Comparison of ENCODE assay signal across 21 cellular contexts in the genomic region with DNA sequence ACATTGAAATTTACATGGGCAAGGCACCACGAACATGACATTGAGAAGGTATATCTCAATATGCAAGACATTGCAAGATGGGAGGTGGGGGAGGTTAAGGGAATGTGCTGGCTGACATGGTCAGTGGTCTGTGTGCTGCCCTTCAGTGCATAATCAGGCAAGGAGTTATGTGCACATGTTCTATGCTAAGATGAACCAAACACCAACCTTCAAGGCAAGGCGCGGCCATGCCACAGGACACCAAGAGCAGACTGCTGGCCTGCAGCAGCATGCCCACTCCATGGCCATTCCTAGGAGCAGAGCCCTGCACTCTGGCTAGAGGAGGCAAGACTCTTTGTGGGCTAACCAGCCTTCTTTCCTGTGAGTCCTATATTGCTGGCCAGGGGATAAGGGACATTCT. TPM values are rescaled to one million over a fixed set of nuclear protein-coding genes. Genes with fewer than 3 reads are reported as not detected.
DNase-seq lines count a peak whose midpoint lies in the region; ATAC-seq, FAIRE-seq and TF ChIP-seq lines count a peak whose summit lies in the region.
"Had no signal": no experiment of that assay in that cellular context is flagged by ENCODE, and none has a peak within 500 bp of the region (broad histone marks: within the 10 kb centered on the region; RNA-seq: fewer than 3 reads in every experiment).

No MANE protein-coding gene starts in this region.

- no peak for ATAC-seq in A549
- ATAC-seq in RWPE2 (ENCODE audit: low read depth) = no peak
- no peak for ATAC-seq in GM21390 (IDR thresholded peaks at IDR 0.05; ENCODE audit: unreplicated experiment)
- ATAC-seq in Right ventricle myocardium inferior = no peak
- ATAC-seq: CD8-positive, alpha-beta T cell had no signal

- no peak for TF ChIP-seq POLR2A in A549 (IDR thresholded peaks at IDR 0.05; ENCODE audit: low read length)

- H3K4me2 ChIP-seq in A549 = no peak overlapping the region
- H3K4me2 ChIP-seq: BLaER1 had no signal

- no peak overlapping the region for H3K4me3 ChIP-seq in A549
- H3K4me3 ChIP-seq in RWPE2 (ENCODE audit: severe bottlenecking) = no peak overlapping the region
- no peak overlapping the region for H3K4me3 ChIP-seq in MG63
- H3K4me3 ChIP-seq: BLaER1, GM23248 had no signal

- intact Hi-C loops in Right ventricle myocardium inferior (cut with DNase I) = no loop called here

- no peaks in the 10 kb centered on the region for H3K4me1 ChIP-seq in A549
- no peaks in the 10 kb centered on the region for H3K4me1 ChIP-seq in RWPE2 (ENCODE audit: insufficient read depth, poor library complexity, severe bottlenecking)
- H3K4me1 ChIP-seq: Caco-2 had no signal

- CTCF ChIA-PET in A549 (lab: Yijun Ruan, JAX) = interaction anchor here (1.7 to 1.9 kb wide), 2 partner anchors 386 to 431 kb away, joined by 11 to 13 read pairs; no protein-coding TSS in a partner anchor

- H3K36me3 ChIP-seq in RWPE2 (ENCODE audit: low read depth) (no peaks in the 10 kb centered on the region), MG63 (peaks cover 8% of the 10 kb centered on the region; the same call in 1 of the 2 replicates)
- H3K36me3 ChIP-seq: BLaER1 had no signal

- TF ChIP-seq RAD21 in A549 (conservative IDR thresholded peaks at IDR 0.05 in 1 of 2, IDR thresholded peaks at IDR 0.05 in 1 of 2) = no peak

- WGBS in A549 (ENCODE audit: missing lambda C conversion rate) = 93% methylated on average over 3 of the region's 3 CpGs

- H3K9me3 ChIP-seq in A549 (no peaks in the 10 kb centered on the region), RWPE2 (ENCODE audit: severe bottlenecking) (no peaks in the 10 kb centered on the region), MG63 (no peaks in the 10 kb centered on the region)
- H3K9me3 ChIP-seq: BLaER1, Caco-2 had no signal

- POLR2A ChIA-PET in A549 (lab: Yijun Ruan, JAX) = no interaction called here

- peak; percentile 32 for FAIRE-seq in A549 (lab: Jason Lieb, UNC)
- FAIRE-seq in urothelium cell line (lab: Jason Lieb, UNC) = peak; percentile 80
- FAIRE-seq: G401.6, GM19239, H1 had no signal

- DNase-seq in A549 (ENCODE audit: low read depth in 1 of 2, low spot score in 1 of 2) (no peak), RWPE2 (ENCODE audit: low spot score) (peak; percentile 53), myocyte (ENCODE audit: low read depth) (peak; percentile 88), urothelium cell line (ENCODE audit: low spot score) (no peak), MG63 (no peak), Right ventricle myocardium inferior (ENCODE audit: missing footprints) (no peak)
- DNase-seq: 8988T; Caco-2; CD4-positive, CD25-positive, alpha-beta regulatory T cell; CD8-positive, alpha-beta T cell; DMS153; DND-41; GM23248; H7; HCEC 1CT had no signal

- H3K27ac ChIP-seq in A549 (no peak overlapping the region), RWPE2 (ENCODE audit: poor library complexity, severe bottlenecking) (no peak overlapping the region)
- H3K27ac ChIP-seq: BLaER1, C4-2B, GM23248 had no signal

- H3K27me3 ChIP-seq in RWPE2 (ENCODE audit: insufficient read depth, poor library complexity, severe bottlenecking) (no peaks in the 10 kb centered on the region), MG63 (no peaks in the 10 kb centered on the region)
- H3K27me3 ChIP-seq: BLaER1 had no signal

- TF ChIP-seq EP300 in A549 (IDR thresholded peaks at IDR 0.05) = no peak

- no peak for TF ChIP-seq CTCF in A549 (IDR thresholded peaks at IDR 0.05)
- no peak for TF ChIP-seq CTCF in RWPE2 (IDR thresholded peaks at IDR 0.05; ENCODE audit: poor library complexity, severe bottlenecking)

TF ChIP-seq in A549, 52 proteins besides CTCF, POLR2A, EP300 and RAD21:
- TF ChIP-seq, protein P1, sequence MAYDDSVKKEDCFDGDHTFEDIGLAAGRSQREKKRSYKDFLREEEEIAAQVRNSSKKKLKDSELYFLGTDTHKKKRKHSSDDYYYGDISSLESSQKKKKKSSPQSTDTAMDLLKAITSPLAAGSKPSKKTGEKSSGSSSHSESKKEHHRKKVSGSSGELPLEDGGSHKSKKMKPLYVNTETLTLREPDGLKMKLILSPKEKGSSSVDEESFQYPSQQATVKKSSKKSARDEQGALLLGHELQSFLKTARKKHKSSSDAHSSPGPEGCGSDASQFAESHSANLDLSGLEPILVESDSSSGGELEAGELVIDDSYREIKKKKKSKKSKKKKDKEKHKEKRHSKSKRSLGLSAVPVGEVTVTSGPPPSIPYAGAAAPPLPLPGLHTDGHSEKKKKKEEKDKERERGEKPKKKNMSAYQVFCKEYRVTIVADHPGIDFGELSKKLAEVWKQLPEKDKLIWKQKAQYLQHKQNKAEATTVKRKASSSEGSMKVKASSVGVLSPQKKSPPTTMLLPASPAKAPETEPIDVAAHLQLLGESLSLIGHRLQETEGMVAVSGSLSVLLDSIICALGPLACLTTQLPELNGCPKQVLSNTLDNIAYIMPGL (CRISPR knock-in tag; IDR thresholded peaks at IDR 0.05; ENCODE audit: borderline replicate concordance) = no peak
- no peak for TF ChIP-seq NFE2L2 (conservative IDR thresholded peaks at IDR 0.05; ENCODE audit: low read length)
- TF ChIP-seq ZC3H11A (IDR thresholded peaks at IDR 0.05) = no peak
- TF ChIP-seq, protein P2, sequence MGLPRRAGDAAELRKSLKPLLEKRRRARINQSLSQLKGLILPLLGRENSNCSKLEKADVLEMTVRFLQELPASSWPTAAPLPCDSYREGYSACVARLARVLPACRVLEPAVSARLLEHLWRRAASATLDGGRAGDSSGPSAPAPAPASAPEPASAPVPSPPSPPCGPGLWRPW (IDR thresholded peaks at IDR 0.05) = no peak
- TF ChIP-seq, protein P3, sequence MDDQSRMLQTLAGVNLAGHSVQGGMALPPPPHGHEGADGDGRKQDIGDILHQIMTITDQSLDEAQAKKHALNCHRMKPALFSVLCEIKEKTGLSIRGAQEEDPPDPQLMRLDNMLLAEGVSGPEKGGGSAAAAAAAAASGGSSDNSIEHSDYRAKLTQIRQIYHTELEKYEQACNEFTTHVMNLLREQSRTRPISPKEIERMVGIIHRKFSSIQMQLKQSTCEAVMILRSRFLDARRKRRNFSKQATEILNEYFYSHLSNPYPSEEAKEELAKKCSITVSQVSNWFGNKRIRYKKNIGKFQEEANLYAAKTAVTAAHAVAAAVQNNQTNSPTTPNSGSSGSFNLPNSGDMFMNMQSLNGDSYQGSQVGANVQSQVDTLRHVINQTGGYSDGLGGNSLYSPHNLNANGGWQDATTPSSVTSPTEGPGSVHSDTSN (IDR thresholded peaks at IDR 0.05) = no peak
- no peak for TF ChIP-seq PHF8 (IDR thresholded peaks at IDR 0.05; ENCODE audit: borderline replicate concordance, low read depth)
- TF ChIP-seq CHD2 (IDR thresholded peaks at IDR 0.05; ENCODE audit: low read length, partially characterized antibody) = no peak
- no peak for TF ChIP-seq SREBF2 (IDR thresholded peaks at IDR 0.05)
- TF ChIP-seq ZNF302 (CRISPR knock-in tag; IDR thresholded peaks at IDR 0.05) = no peak
- TF ChIP-seq, protein P4, sequence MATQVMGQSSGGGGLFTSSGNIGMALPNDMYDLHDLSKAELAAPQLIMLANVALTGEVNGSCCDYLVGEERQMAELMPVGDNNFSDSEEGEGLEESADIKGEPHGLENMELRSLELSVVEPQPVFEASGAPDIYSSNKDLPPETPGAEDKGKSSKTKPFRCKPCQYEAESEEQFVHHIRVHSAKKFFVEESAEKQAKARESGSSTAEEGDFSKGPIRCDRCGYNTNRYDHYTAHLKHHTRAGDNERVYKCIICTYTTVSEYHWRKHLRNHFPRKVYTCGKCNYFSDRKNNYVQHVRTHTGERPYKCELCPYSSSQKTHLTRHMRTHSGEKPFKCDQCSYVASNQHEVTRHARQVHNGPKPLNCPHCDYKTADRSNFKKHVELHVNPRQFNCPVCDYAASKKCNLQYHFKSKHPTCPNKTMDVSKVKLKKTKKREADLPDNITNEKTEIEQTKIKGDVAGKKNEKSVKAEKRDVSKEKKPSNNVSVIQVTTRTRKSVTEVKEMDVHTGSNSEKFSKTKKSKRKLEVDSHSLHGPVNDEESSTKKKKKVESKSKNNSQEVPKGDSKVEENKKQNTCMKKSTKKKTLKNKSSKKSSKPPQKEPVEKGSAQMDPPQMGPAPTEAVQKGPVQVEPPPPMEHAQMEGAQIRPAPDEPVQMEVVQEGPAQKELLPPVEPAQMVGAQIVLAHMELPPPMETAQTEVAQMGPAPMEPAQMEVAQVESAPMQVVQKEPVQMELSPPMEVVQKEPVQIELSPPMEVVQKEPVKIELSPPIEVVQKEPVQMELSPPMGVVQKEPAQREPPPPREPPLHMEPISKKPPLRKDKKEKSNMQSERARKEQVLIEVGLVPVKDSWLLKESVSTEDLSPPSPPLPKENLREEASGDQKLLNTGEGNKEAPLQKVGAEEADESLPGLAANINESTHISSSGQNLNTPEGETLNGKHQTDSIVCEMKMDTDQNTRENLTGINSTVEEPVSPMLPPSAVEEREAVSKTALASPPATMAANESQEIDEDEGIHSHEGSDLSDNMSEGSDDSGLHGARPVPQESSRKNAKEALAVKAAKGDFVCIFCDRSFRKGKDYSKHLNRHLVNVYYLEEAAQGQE (IDR thresholded peaks at IDR 0.05) = no peak

RNA-seq across cellular contexts. Expression of a gene that starts 40.9 kb away (rescaled TPM):
- polyA plus RNA-seq in A549 (2011; rRNA removed) = 636 and 680 TPM in 2 replicates
- polyA plus RNA-seq in A549 (2012; cell fraction: cytosol; rRNA removed) = 274 and 327 TPM in 2 replicates
- polyA plus RNA-seq in A549 (2012; cell fraction: nucleus; rRNA removed) = 188 and 204 TPM in 2 replicates
- polyA plus RNA-seq in A549 (2017; fragmentation: RNase III; extraction: RNeasy Plus Mini Kit Qiagen cat#74134 plus additional on column Dnase treatment) = 299 to 362 TPM (median 352 TPM) in 3 replicates
- polyA minus RNA-seq in A549 (2011; rRNA and poly(A)+ RNA removed) = 343 and 403 TPM in 2 replicates
- 1,256 and 1,268 TPM in 2 replicates for total RNA-seq in myocyte
- 575 TPM for polyA plus RNA-seq in myocyte (2012)
- 239 and 258 TPM in 2 replicates for total RNA-seq in MG63 (2014; rRNA removed; shearing (Covaris generic); ENCODE audit: low replicate concordance)
- total RNA-seq in Right ventricle myocardium inferior = 98.3 TPM

Comparison
In these comparisons a context has a peak if more than half of its experiments do, and no peak if none do; other contexts are left out.
1. DNase-seq: peak in RWPE2 (single experiment) and myocyte (single experiment); none in A549 (0 of 2), urothelium cell line (single experiment), MG63 (single experiment) and Right ventricle myocardium inferior (single experiment).